ENCODE assay signal across 13 cellular contexts in the genomic region with DNA sequence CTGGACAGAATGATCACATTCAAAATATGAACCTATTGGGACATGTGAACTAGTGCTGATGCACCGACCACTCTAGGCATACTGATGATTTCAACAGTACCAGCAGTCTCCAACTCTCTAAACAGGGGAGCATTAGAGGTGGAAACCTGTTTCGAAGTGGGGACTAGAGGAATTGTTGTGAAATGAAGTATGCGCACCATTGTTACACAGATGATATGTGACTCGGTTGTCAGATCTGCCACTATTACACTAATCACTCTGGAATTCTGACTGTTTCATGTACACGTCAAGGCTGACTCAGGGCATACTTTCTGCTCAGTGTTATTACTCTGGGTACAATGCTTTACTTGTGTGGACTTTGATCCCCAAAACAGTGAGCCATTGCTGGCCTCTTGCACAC.
A peak's percentile ranks its signal among the peaks of the same experiment; 100 is the strongest.
DNase-seq lines count a peak whose midpoint lies in the region; ATAC-seq, FAIRE-seq and TF ChIP-seq lines count a peak whose summit lies in the region.
"Had no signal": no experiment of that assay in that cellular context is flagged by ENCODE, and none has a peak within 500 bp of the region (broad histone marks: within the 10 kb centered on the region; RNA-seq: fewer than 3 reads in every experiment).

No MANE protein-coding gene starts in this region.

- no peak for TF ChIP-seq EP300 in A549 (IDR thresholded peaks at IDR 0.05)

- POLR2A ChIA-PET in A549 (lab: Yijun Ruan, JAX), result no interaction called here

- no peak overlapping the region for H3K4me3 Mint-ChIP-seq in glutamatergic neuron (ENCODE audit: unreplicated experiment)
- H3K4me3 Mint-ChIP-seq in activated CD4-positive, alpha-beta T cell treated with anti-CD3 and anti-CD28 coated beads, Interleukin-2, amount 10 ng/mL, durations not matched to agents 24 days and 14 days, result no peak overlapping the region
- H3K4me3 Mint-ChIP-seq: activated CD4-positive, alpha-beta memory T cell treated with anti-CD3 and anti-CD28 coated beads for 36 hours; neural crest cell had no signal

- 25% methylated on average over 5 of the region's 5 CpGs for WGBS in A549 (ENCODE audit: missing lambda C conversion rate)

- TF ChIP-seq POLR2A in A549 (IDR thresholded peaks at IDR 0.05; ENCODE audit: low read length), result no peak
- no peak for TF ChIP-seq POLR2A in erythroblast (IDR thresholded peaks at IDR 0.05; ENCODE audit: low read length)

- no peaks in the 10 kb centered on the region for H3K4me1 Mint-ChIP-seq in glutamatergic neuron (ENCODE audit: low read depth, unreplicated experiment)
- no peaks in the 10 kb centered on the region for H3K4me1 Mint-ChIP-seq in activated CD4-positive, alpha-beta T cell treated with anti-CD3 and anti-CD28 coated beads, Interleukin-2, amount 10 ng/mL, durations not matched to agents 24 days and 14 days
- H3K4me1 Mint-ChIP-seq: neural crest cell had no signal

- H3K4me3 ChIP-seq in A549, result no peak overlapping the region
- H3K4me3 ChIP-seq: gastrocnemius medialis, left lung, vagina had no signal

- DNase-seq in A549 (ENCODE audit: low read depth in 1 of 2, low spot score in 1 of 2), result peak; percentile 15 to 61
- DNase-seq in HS-27A (ENCODE audit: low read depth), result peak; percentile 79
- DNase-seq in amniotic epithelial cell (ENCODE audit: low read depth), result peak; percentile 78
- peak; percentile 61 for DNase-seq in glomerular visceral epithelial cell (ENCODE audit: extremely low spot score)
- DNase-seq in glutamatergic neuron, result no peak
- no peak for DNase-seq in activated CD4-positive, alpha-beta T cell treated with anti-CD3 and anti-CD28 coated beads, Interleukin-2, amount 10 ng/mL, durations not matched to agents 24 days and 14 days
- DNase-seq in erythroblast (lab: John Stamatoyannopoulos, UW), result no peak
- DNase-seq: activated CD4-positive, alpha-beta memory T cell treated with anti-CD3 and anti-CD28 coated beads for 36 hours; gastrocnemius medialis; left lung had no signal

- peak overlapping the region; percentile 37 for H3K4me2 ChIP-seq in A549

- ATAC-seq in A549, result peak; percentile 94 to 96
- ATAC-seq in HG02840 (IDR thresholded peaks at IDR 0.05; ENCODE audit: low FRiP score, unreplicated experiment), result no peak
- ATAC-seq: gastrocnemius medialis, left lung had no signal

- CTCF ChIA-PET in A549 (lab: Yijun Ruan, JAX), result interaction anchor here (0.6 kb wide), 1 partner anchor 219 kb away, joined by 3 read pairs; no protein-coding TSS in a partner anchor

- H3K27me3 Mint-ChIP-seq in glutamatergic neuron (ENCODE audit: unreplicated experiment), result no peaks in the 10 kb centered on the region
- no peaks in the 10 kb centered on the region for H3K27me3 Mint-ChIP-seq in activated CD4-positive, alpha-beta T cell treated with anti-CD3 and anti-CD28 coated beads, Interleukin-2, amount 10 ng/mL, durations not matched to agents 24 days and 14 days
- H3K27me3 Mint-ChIP-seq: activated CD4-positive, alpha-beta memory T cell treated with anti-CD3 and anti-CD28 coated beads for 36 hours had no signal

- peak; percentile 51 for FAIRE-seq in A549 (lab: Jason Lieb, UNC)

- no peaks in the 10 kb centered on the region for H3K9me3 Mint-ChIP-seq in glutamatergic neuron (ENCODE audit: unreplicated experiment)
- no peaks in the 10 kb centered on the region for H3K9me3 Mint-ChIP-seq in activated CD4-positive, alpha-beta T cell treated with anti-CD3 and anti-CD28 coated beads, Interleukin-2, amount 10 ng/mL, durations not matched to agents 24 days and 14 days
- H3K9me3 Mint-ChIP-seq: neural crest cell had no signal

- no peaks in the 10 kb centered on the region for H3K36me3 Mint-ChIP-seq in glutamatergic neuron (ENCODE audit: unreplicated experiment)
- no peaks in the 10 kb centered on the region for H3K36me3 Mint-ChIP-seq in activated CD4-positive, alpha-beta T cell treated with anti-CD3 and anti-CD28 coated beads, Interleukin-2, amount 10 ng/mL, durations not matched to agents 24 days and 14 days (ENCODE audit: low read depth)
- H3K36me3 Mint-ChIP-seq: activated CD4-positive, alpha-beta memory T cell treated with anti-CD3 and anti-CD28 coated beads for 36 hours had no signal

- intact Hi-C loops in activated CD4-positive, alpha-beta T cell treated with anti-CD3 and anti-CD28 coated beads, Interleukin-2, amount 10 ng/mL, durations not matched to agents 24 days and 14 days (cut with micrococcal nuclease), result no loop called here

- peaks cover 20% of the 10 kb centered on the region; the same call in 2 of the 3 replicates for H3K4me1 ChIP-seq in A549

- no peaks in the 10 kb centered on the region for H3K9me3 ChIP-seq in A549
- H3K9me3 ChIP-seq: gastrocnemius medialis, left lung, vagina had no signal

- no peak for TF ChIP-seq CTCF in A549 (IDR thresholded peaks at IDR 0.05)
- TF ChIP-seq CTCF in glutamatergic neuron (IDR thresholded peaks at IDR 0.05; ENCODE audit: partially characterized antibody, unreplicated experiment), result no peak

- peak overlapping the region in 1 of 2 experiments; percentile 1; a peak in 2 of 6 replicates for H3K27ac ChIP-seq in A549
- H3K27ac ChIP-seq: gastrocnemius medialis, left lung, vagina had no signal

- no peak overlapping the region for H3K27ac Mint-ChIP-seq in glutamatergic neuron (ENCODE audit: unreplicated experiment)
- H3K27ac Mint-ChIP-seq in activated CD4-positive, alpha-beta T cell treated with anti-CD3 and anti-CD28 coated beads, Interleukin-2, amount 10 ng/mL, durations not matched to agents 24 days and 14 days, result no peak overlapping the region
- H3K27ac Mint-ChIP-seq: activated CD4-positive, alpha-beta memory T cell treated with anti-CD3 and anti-CD28 coated beads for 36 hours had no signal

- TF ChIP-seq RAD21 in A549 (conservative IDR thresholded peaks at IDR 0.05 in 1 of 2, IDR thresholded peaks at IDR 0.05 in 1 of 2), result no peak

TF ChIP-seq in A549, 52 proteins besides CTCF, POLR2A, EP300 and RAD21:
- TF ChIP-seq, protein P1, sequence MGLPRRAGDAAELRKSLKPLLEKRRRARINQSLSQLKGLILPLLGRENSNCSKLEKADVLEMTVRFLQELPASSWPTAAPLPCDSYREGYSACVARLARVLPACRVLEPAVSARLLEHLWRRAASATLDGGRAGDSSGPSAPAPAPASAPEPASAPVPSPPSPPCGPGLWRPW (IDR thresholded peaks at IDR 0.05), result no peak
- TF ChIP-seq CEBPB (IDR thresholded peaks at IDR 0.05), result 0 out of 4 replicates have a peak, but pooled peaks of 1 of the 2 experiments have one; percentile 25
- TF ChIP-seq HOXA7 (CRISPR knock-in tag; IDR thresholded peaks at IDR 0.05), result no peak
- TF ChIP-seq FOSL2 (IDR thresholded peaks at IDR 0.05), result peak; percentile 45; the same call in 1 of the 2 replicates
- peak; percentile 63 for TF ChIP-seq FOSL2 (CRISPR knock-in tag; IDR thresholded peaks at IDR 0.05)
- no peak for TF ChIP-seq BHLHE40 (IDR thresholded peaks at IDR 0.05; ENCODE audit: low read depth, low read length)
- TF ChIP-seq JUNB (IDR thresholded peaks at IDR 0.05), result peak; percentile 74
- no peak for TF ChIP-seq NPAS2 (CRISPR knock-in tag; IDR thresholded peaks at IDR 0.05; ENCODE audit: borderline replicate concordance)
- 0 out of 5 replicates have a peak, but pooled peaks of 1 of the 2 experiments have one; percentile 28 for TF ChIP-seq JUN (IDR thresholded peaks at IDR 0.05)
- no peak for TF ChIP-seq MYC (IDR thresholded peaks at IDR 0.05; ENCODE audit: borderline replicate concordance, low read length)

Comparison
In these comparisons a context has a peak if more than half of its experiments do, and no peak if none do; other contexts are left out.
1. DNase-seq: peak in A549 (2 of 2), HS-27A (single experiment), amniotic epithelial cell (single experiment) and glomerular visceral epithelial cell (single experiment); none in glutamatergic neuron (single experiment), activated CD4-positive, alpha-beta T cell treated with anti-CD3 and anti-CD28 coated beads, Interleukin-2, amount 10 ng/mL, durations not matched to agents 24 days and 14 days (single experiment) and erythroblast (0 of 2).